Comparison of ENCODE assay signal across 17 cellular contexts in genomic region chr1:3135746-3136455, GRCh38.
DNase-seq lines count a peak whose midpoint lies in the region; ATAC-seq and TF ChIP-seq lines count a peak whose summit lies in the region.
"Had no signal": no experiment of that assay in that cellular context is flagged by ENCODE, and none has a peak within 500 bp of the region (broad histone marks: within the 10 kb centered on the region; RNA-seq: fewer than 3 reads in every experiment).

No MANE protein-coding gene starts in this region.

- DNase-seq in NCI-H2107 treated with DMSO at 0.1 percent for 48 hours (lab: John Stamatoyannopoulos, UW; ENCODE audit: unreplicated experiment) (peak; percentile 68), NCI-H2107 (lab: John Stamatoyannopoulos, UW) (no peak), NCI-H69 (lab: John Stamatoyannopoulos, UW) (peak; percentile 73), iPS-NIHi11 (ENCODE audit: low spot score) (peak; percentile 50), tibial artery (no peak), activated gamma-delta T cell (lab: John Stamatoyannopoulos, UW) (no peak)
- DNase-seq in activated CD4-positive, alpha-beta T cell treated with anti-CD3 and anti-CD28 coated beads, Interleukin-2, amount 50 U/mL, for 4 hours: no peak
- DNase-seq: CD8-positive, alpha-beta memory T cell; GF-D8; NCI-H1048; NCI-H1694 treated with DMSO at 0.1 percent for 48 hours; NCI-H510A; SHP77 treated with DMSO at 0.1 percent for 48 hours had no signal

- no peak for ATAC-seq in GM21423 (IDR thresholded peaks at IDR 0.05; ENCODE audit: unreplicated experiment)
- ATAC-seq: SK-N-SH treated with all-trans-retinoic acid at 6 μM for 48 hours had no signal

- H3K27ac ChIP-seq in tibial artery: peak overlapping the region; percentile 7 to 90
- H3K27ac ChIP-seq: BLaER1, KMS-11 had no signal

- no peaks in the 10 kb centered on the region for H3K36me3 ChIP-seq in tibial artery
- H3K36me3 ChIP-seq: BLaER1 had no signal

- TF ChIP-seq CTCF in tibial artery (IDR thresholded peaks at IDR 0.05): no peak

- H3K27me3 ChIP-seq in tibial artery: no peaks in the 10 kb centered on the region

- no peaks in the 10 kb centered on the region for H3K9me3 ChIP-seq in tibial artery
- H3K9me3 ChIP-seq: BLaER1 had no signal

- intact Hi-C loops in tibial artery (cut with DNase I; ENCODE audit: low total_unique reads): no loop called here

- H3K4me3 ChIP-seq in tibial artery: no peak overlapping the region
- H3K4me3 ChIP-seq: BLaER1 had no signal

- H3K4me1 ChIP-seq in tibial artery: peaks cover 0 to 95% (median 60%) of the 10 kb centered on the region in 4 donors

Comparison
In these comparisons a context has a peak if more than half of its experiments do, and no peak if none do; other contexts are left out.
1. DNase-seq: peak in NCI-H2107 treated with DMSO at 0.1 percent for 48 hours (single experiment), NCI-H69 (single experiment) and iPS-NIHi11 (single experiment); none in NCI-H2107 (single experiment), tibial artery (0 of 2), activated CD4-positive, alpha-beta T cell treated with anti-CD3 and anti-CD28 coated beads, Interleukin-2, amount 50 U/mL, for 4 hours (0 of 2) and activated gamma-delta T cell (single experiment).